In the genomic region with DNA sequence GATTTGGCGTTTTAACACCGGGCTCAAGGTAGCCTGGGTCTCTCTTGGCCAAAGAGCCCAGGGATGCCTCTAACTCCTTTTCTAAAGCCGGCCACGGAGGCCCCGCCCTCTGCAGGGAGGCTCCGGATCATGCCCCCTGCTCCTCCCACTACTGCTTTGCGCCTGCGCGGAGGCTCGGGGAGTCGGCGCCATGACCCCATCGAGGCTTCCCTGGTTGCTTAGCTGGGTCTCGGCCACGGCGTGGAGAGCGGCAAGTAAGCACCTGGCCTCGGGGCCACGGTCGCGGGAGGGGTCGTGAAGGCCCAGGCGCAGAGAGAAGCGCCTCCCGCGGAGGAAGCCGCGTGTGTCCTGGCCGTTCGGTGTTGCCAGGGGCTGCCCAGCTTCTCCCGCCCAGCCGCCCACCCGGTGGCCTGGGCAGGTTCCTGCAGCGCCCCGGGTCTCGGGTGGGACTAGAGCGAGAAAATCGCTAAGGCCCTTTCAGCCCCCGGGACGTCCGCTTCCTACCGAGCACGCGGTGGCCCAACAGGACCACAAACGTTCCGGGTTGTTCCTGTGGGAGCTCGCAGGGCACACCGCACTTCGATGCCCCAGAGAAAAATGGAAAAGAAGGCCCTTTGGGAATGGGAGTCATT, we compare ENCODE assay signal across 8 cellular contexts. TPM values are rescaled to one million over a fixed set of nuclear protein-coding genes. Genes with fewer than 3 reads are reported as not detected.
A peak's percentile ranks its signal among the peaks of the same experiment; 100 is the strongest.
DNase-seq lines count a peak whose midpoint lies in the region; ATAC-seq and TF ChIP-seq lines count a peak whose summit lies in the region.

A gene (plus strand): TSS at position 180 of the 632 bp plus-strand sequence. CDS start 11 bp downstream, at position 191.

- DNase-seq in Ammon's horn (ENCODE audit: low spot score), result peak; percentile 95
- peak; percentile 72 for DNase-seq in NCI-H446 treated with DMSO at 0.1 percent for 48 hours (lab: John Stamatoyannopoulos, UW)
- peak; percentile 90 for DNase-seq in activated CD4-positive, alpha-beta T cell treated with anti-CD3 and anti-CD28 coated beads for 1 hour
- peak; percentile 95 for DNase-seq in cerebellum (ENCODE audit: low spot score)
- DNase-seq in kidney epithelial cell (ENCODE audit: low read depth), result peak; percentile 51
- DNase-seq in stimulated activated CD4-positive, alpha-beta T cell treated with anti-CD3 and anti-CD28 coated beads, Interleukin-15, amount 100 ng/mL, for 24 hours, result peak; percentile 96

- ATAC-seq in HG03378 (IDR thresholded peaks at IDR 0.05; ENCODE audit: unreplicated experiment), result peak; percentile 98

- no peaks in the 10 kb centered on the region for H3K27me3 ChIP-seq in kidney epithelial cell (ENCODE audit: control insufficient read depth, insufficient read depth, low read length)

- peak within 1 kb of the TSS; percentile 76 for H3K4me3 ChIP-seq in kidney epithelial cell (ENCODE audit: low read depth, low read length)

- no peaks in the 10 kb centered on the region for H3K36me3 ChIP-seq in kidney epithelial cell (ENCODE audit: control insufficient read depth, insufficient read depth, low read length)

- TF ChIP-seq CTCF in kidney epithelial cell (IDR thresholded peaks at IDR 0.05; ENCODE audit: insufficient read depth, low read length, poor library complexity, severe bottlenecking), result no peak

- TF ChIP-seq POLR2A in GM19099 (IDR thresholded peaks at IDR 0.05; ENCODE audit: extremely low read depth, insufficient read length, low read depth), result peak; percentile 90

RNA-seq across cellular contexts. Expression of the gene that starts here (rescaled TPM):
- total RNA-seq in cerebellum, result 18.1 TPM
- 8.2 and 14.0 TPM in 2 replicates for total RNA-seq in kidney epithelial cell

Comparison
In these comparisons a context has a peak if more than half of its experiments do, and no peak if none do; other contexts are left out.
1. Peak in every context shown above with its lines: DNase-seq, ATAC-seq and H3K4me3 ChIP-seq.